Comparison of ENCODE assay signal across 15 cellular contexts in genomic region chr15:52378746-52379394, GRCh38.
DNase-seq lines count a peak whose midpoint lies in the region; ATAC-seq, FAIRE-seq and TF ChIP-seq lines count a peak whose summit lies in the region.
"Had no signal": no experiment of that assay in that cellular context is flagged by ENCODE, and none has a peak within 500 bp of the region (broad histone marks: within the 10 kb centered on the region; RNA-seq: fewer than 3 reads in every experiment).

No MANE protein-coding gene starts in this region.

- TSS peak; percentile 93 for BruUV-seq in GM12878 (replicated peaks; lab: Mats Ljungman, UMichigan)

- no peak overlapping the region for H3K4me3 Mint-ChIP-seq in activated CD8-positive, alpha-beta T cell treated with anti-CD3 and anti-CD28 coated beads for 36 hours
- no peak overlapping the region for H3K4me3 Mint-ChIP-seq in activated CD8-positive, alpha-beta T cell treated with anti-CD3 and anti-CD28 coated beads, Interleukin-2, amount 10 ng/mL, durations not matched to agents 7 days and 5 days

- H3K9me3 Mint-ChIP-seq in activated CD8-positive, alpha-beta T cell treated with anti-CD3 and anti-CD28 coated beads for 36 hours: no peaks in the 10 kb centered on the region
- H3K9me3 Mint-ChIP-seq in activated CD8-positive, alpha-beta T cell treated with anti-CD3 and anti-CD28 coated beads, Interleukin-2, amount 10 ng/mL, durations not matched to agents 7 days and 5 days (ENCODE audit: insufficient read depth): no peaks in the 10 kb centered on the region
- H3K9me3 Mint-ChIP-seq: naive thymus-derived CD8-positive, alpha-beta T cell had no signal

- H3K4me2 ChIP-seq in GM12878 (ENCODE audit: control insufficient read depth, insufficient read depth): peak overlapping the region; percentile 46

- no peaks in the 10 kb centered on the region for H3K27me3 Mint-ChIP-seq in activated CD8-positive, alpha-beta T cell treated with anti-CD3 and anti-CD28 coated beads for 36 hours
- H3K27me3 Mint-ChIP-seq in activated CD8-positive, alpha-beta T cell treated with anti-CD3 and anti-CD28 coated beads, Interleukin-2, amount 10 ng/mL, durations not matched to agents 7 days and 5 days (ENCODE audit: low read depth): no peaks in the 10 kb centered on the region
- H3K27me3 Mint-ChIP-seq: naive thymus-derived CD8-positive, alpha-beta T cell had no signal

- RAD21 ChIA-PET in GM12878 (lab: Charles Lee; ENCODE audit: unreplicated experiment): interaction anchor here (0.8 to 4.4 kb wide), 10 partner anchors 10 to 185 kb away, joined by 3 to 59 read pairs (median 5); partner anchors contain the start of gene MYO5A

- H4K20me1 ChIP-seq in GM12878 (ENCODE audit: control insufficient read depth, insufficient read depth): no peaks in the 10 kb centered on the region

- H2AFZ ChIP-seq in GM12878 (ENCODE audit: control insufficient read depth, low read depth, low read length): peak overlapping the region; percentile 9

- H3K4me3 ChIP-seq in GM12878: 0 out of 2 replicates have a peak overlapping the region, but pooled peaks have one; percentile 22
- H3K4me3 ChIP-seq in upper lobe of left lung: no peak overlapping the region
- H3K4me3 ChIP-seq: uterus had no signal

- peak; percentile 66 for ATAC-seq in activated CD8-positive, alpha-beta T cell treated with anti-CD3 and anti-CD28 coated beads for 36 hours
- no peak for ATAC-seq in activated CD8-positive, alpha-beta T cell treated with anti-CD3 and anti-CD28 coated beads, Interleukin-2, amount 10 ng/mL, durations not matched to agents 7 days and 5 days
- ATAC-seq in GM21381 (IDR thresholded peaks at IDR 0.05; ENCODE audit: unreplicated experiment) (peak; percentile 54), HG03095 (IDR thresholded peaks at IDR 0.05; ENCODE audit: unreplicated experiment) (peak; percentile 47), GM12878 (peak; percentile 68), sciatic nerve (no peak), upper lobe of left lung (ENCODE audit: low FRiP score in 2 of 2) (no peak)
- ATAC-seq: naive thymus-derived CD8-positive, alpha-beta T cell; Panc1 had no signal

- in situ Hi-C loops in GM12878 (cut with MboI): loop anchor here (5.0 kb wide), 1 partner anchor 362 kb away; the partner anchor contains the start of gene MAPK6

- TF ChIP-seq CTCF in activated CD8-positive, alpha-beta T cell treated with anti-CD3 and anti-CD28 coated beads for 36 hours (IDR thresholded peaks at IDR 0.05): no peak
- no peak for TF ChIP-seq CTCF in GM12878 (IDR thresholded peaks at IDR 0.05 in 2 of 3, conservative IDR thresholded peaks at IDR 0.05 in 1 of 3; ENCODE audit: control insufficient read depth in 2 of 3, extremely low read depth in 1 of 3, insufficient read depth in 1 of 3, low read depth in 3 of 3, low read length in 3 of 3)
- no peak for TF ChIP-seq CTCF in upper lobe of left lung (IDR thresholded peaks at IDR 0.05)

- SMC1A ChIA-PET in GM12878 (lab: Charles Lee; ENCODE audit: uncharacterized antibody, unreplicated experiment): interaction anchor here (0.6 to 5.6 kb wide), 18 partner anchors 9 to 483 kb away, joined by 3 to 61 read pairs (median 4); no protein-coding TSS in a partner anchor

- DNase-seq in activated CD8-positive, alpha-beta T cell treated with anti-CD3 and anti-CD28 coated beads for 36 hours: peak; percentile 7
- DNase-seq in activated CD8-positive, alpha-beta T cell treated with anti-CD3 and anti-CD28 coated beads, Interleukin-2, amount 10 ng/mL, durations not matched to agents 7 days and 5 days: no peak
- DNase-seq in GM12878 (ENCODE audit: low read depth, low spot score) (peak; percentile 77), Kasumi-1 (lab: John Stamatoyannopoulos, UW) (no peak), sciatic nerve (ENCODE audit: low spot score) (no peak), upper lobe of left lung (no peak)
- DNase-seq: amygdala; naive thymus-derived CD8-positive, alpha-beta T cell; NCI-H1436; uterus; WERI-Rb-1 had no signal

- H3K79me2 ChIP-seq in GM12878 (ENCODE audit: control insufficient read depth, insufficient read depth, low read length): no peaks in the 10 kb centered on the region; the same call in 1 of the 2 replicates

- H3K27ac Mint-ChIP-seq in activated CD8-positive, alpha-beta T cell treated with anti-CD3 and anti-CD28 coated beads for 36 hours: peak overlapping the region; percentile 66
- H3K27ac Mint-ChIP-seq in activated CD8-positive, alpha-beta T cell treated with anti-CD3 and anti-CD28 coated beads, Interleukin-2, amount 10 ng/mL, durations not matched to agents 7 days and 5 days: no peak overlapping the region
- H3K27ac Mint-ChIP-seq: naive thymus-derived CD8-positive, alpha-beta T cell had no signal

- H3K36me3 ChIP-seq in GM12878 (ENCODE audit: control insufficient read depth in 2 of 2, insufficient read depth in 2 of 2, low read length in 1 of 2): peaks cover 3 to 6% of the 10 kb centered on the region in 2 experiments; a peak in 3 of 4 replicates
- peaks cover 7 to 70% (median 10%) of the 10 kb centered on the region in 4 donors for H3K36me3 ChIP-seq in upper lobe of left lung
- H3K36me3 ChIP-seq: uterus had no signal

- POLR2A ChIA-PET in activated CD8-positive, alpha-beta T cell treated with anti-CD3 and anti-CD28 coated beads for 36 hours (lab: Charles Lee): no interaction called here
- POLR2A ChIA-PET in activated CD8-positive, alpha-beta T cell treated with anti-CD3 and anti-CD28 coated beads, Interleukin-2, amount 10 ng/mL, durations not matched to agents 7 days and 5 days (lab: Charles Lee): no interaction called here
- POLR2A ChIA-PET in GM12878 (lab: Charles Lee): interaction anchor here (0.6 to 2.2 kb wide), 6 partner anchors 9 to 168 kb away, joined by 3 to 16 read pairs (median 8); no protein-coding TSS in a partner anchor

- TF ChIP-seq EP300 in GM12878 (IDR thresholded peaks at IDR 0.05; ENCODE audit: borderline replicate concordance in 1 of 2, control insufficient read depth in 1 of 2, low read depth in 2 of 2, low read length in 2 of 2) (peak; percentile 49; a peak in 2 of 4 replicates), upper lobe of left lung (IDR thresholded peaks at IDR 0.05) (no peak)

- TF ChIP-seq POLR2A in GM12878 (IDR thresholded peaks at IDR 0.05; ENCODE audit: low read depth, low read length) (no peak), upper lobe of left lung (IDR thresholded peaks at IDR 0.05) (no peak)

- peaks cover 23% of the 10 kb centered on the region for H3K4me1 Mint-ChIP-seq in activated CD8-positive, alpha-beta T cell treated with anti-CD3 and anti-CD28 coated beads for 36 hours (ENCODE audit: low read depth)
- no peaks in the 10 kb centered on the region for H3K4me1 Mint-ChIP-seq in activated CD8-positive, alpha-beta T cell treated with anti-CD3 and anti-CD28 coated beads, Interleukin-2, amount 10 ng/mL, durations not matched to agents 7 days and 5 days (ENCODE audit: low read depth)
- H3K4me1 Mint-ChIP-seq: naive thymus-derived CD8-positive, alpha-beta T cell had no signal

- peak overlapping the region; percentile 98 for H3K27ac ChIP-seq in GM12878 (ENCODE audit: control insufficient read depth, insufficient read depth)
- no peak overlapping the region for H3K27ac ChIP-seq in upper lobe of left lung
- H3K27ac ChIP-seq: uterus, WERI-Rb-1 had no signal

- TF ChIP-seq RAD21 in GM12878 (IDR thresholded peaks at IDR 0.05; ENCODE audit: insufficient read depth, low read depth, low read length): 0 out of 2 replicates have a peak, but pooled peaks have one; percentile 3

- H3K36me3 Mint-ChIP-seq in activated CD8-positive, alpha-beta T cell treated with anti-CD3 and anti-CD28 coated beads for 36 hours (ENCODE audit: low read depth): peaks cover 25% of the 10 kb centered on the region
- H3K36me3 Mint-ChIP-seq in activated CD8-positive, alpha-beta T cell treated with anti-CD3 and anti-CD28 coated beads, Interleukin-2, amount 10 ng/mL, durations not matched to agents 7 days and 5 days (ENCODE audit: low read depth): peaks cover 54% of the 10 kb centered on the region

- H3K4me1 ChIP-seq in GM12878 (ENCODE audit: control insufficient read depth, insufficient read depth, low read length) (peaks cover 47% of the 10 kb centered on the region), upper lobe of left lung (no peaks in the 10 kb centered on the region)
- H3K4me1 ChIP-seq: uterus had no signal

- intact Hi-C loops in activated CD8-positive, alpha-beta T cell treated with anti-CD3 and anti-CD28 coated beads for 36 hours (cut with micrococcal nuclease): no loop called here
- intact Hi-C loops in GM12878 (cut with micrococcal nuclease; ENCODE audit: unreplicated experiment): loop anchor here (2.0 to 5.0 kb wide), 3 partner anchors 88 to 188 kb away; partner anchors contain the start of genes ARPP19 and MYO5A
- intact Hi-C loops in sciatic nerve (cut with DNase I): no loop called here

- no peak for FAIRE-seq in GM12878 (lab: Jason Lieb, UNC)
- FAIRE-seq: endometrium had no signal

- CTCF ChIA-PET in activated CD8-positive, alpha-beta T cell treated with anti-CD3 and anti-CD28 coated beads for 36 hours (lab: Charles Lee): interaction anchor here (1.0 kb wide), 1 partner anchor 85 kb away, joined by 6 read pairs; no protein-coding TSS in a partner anchor
- CTCF ChIA-PET in activated CD8-positive, alpha-beta T cell treated with anti-CD3 and anti-CD28 coated beads, Interleukin-2, amount 10 ng/mL, durations not matched to agents 7 days and 5 days (lab: Charles Lee): interaction anchor here (1.5 kb wide), 1 partner anchor 35 kb away, joined by 5 read pairs; no protein-coding TSS in a partner anchor
- CTCF ChIA-PET in GM12878 (lab: Yijun Ruan, JAX): interaction anchor here (0.6 to 4.8 kb wide), 8 partner anchors 9 to 352 kb away, joined by 3 to 46 read pairs (median 4); no protein-coding TSS in a partner anchor

- WGBS in GM12878 (ENCODE audit: insufficient coverage, insufficient replicate concordance, low lambda C conversion rate, missing lambda C conversion rate): under 1% methylated on average over 6 of the region's 6 CpGs
- WGBS in upper lobe of left lung, 2 donors: 76 to 89% methylated on average over 6 of the region's 6 CpGs

- peak overlapping the region; percentile 62 for H3K9ac ChIP-seq in GM12878 (ENCODE audit: control insufficient read depth, insufficient read depth, low read length)

- no peaks in the 10 kb centered on the region; the same call in 2 of the 3 replicates for H3K9me3 ChIP-seq in GM12878 (replicated peaks; ENCODE audit: control insufficient read depth, insufficient read depth, low read length)
- no peaks in the 10 kb centered on the region for H3K9me3 ChIP-seq in upper lobe of left lung
- H3K9me3 ChIP-seq: uterus had no signal

- no peaks in the 10 kb centered on the region for H3K27me3 ChIP-seq in GM12878 (replicated peaks in 1 of 2; ENCODE audit: control insufficient read depth in 2 of 2, insufficient read depth in 2 of 2, low read length in 1 of 2)
- H3K27me3 ChIP-seq in upper lobe of left lung: no peaks in the 10 kb centered on the region
- H3K27me3 ChIP-seq: uterus had no signal

Comparison
In these comparisons a context has a peak if more than half of its experiments do, and no peak if none do; other contexts are left out.
1. ATAC-seq: peak in activated CD8-positive, alpha-beta T cell treated with anti-CD3 and anti-CD28 coated beads for 36 hours (single experiment), GM21381 (single experiment), HG03095 (single experiment) and GM12878 (single experiment); none in activated CD8-positive, alpha-beta T cell treated with anti-CD3 and anti-CD28 coated beads, Interleukin-2, amount 10 ng/mL, durations not matched to agents 7 days and 5 days (single experiment), sciatic nerve (single experiment) and upper lobe of left lung (0 of 2).
2. DNase-seq: peak in activated CD8-positive, alpha-beta T cell treated with anti-CD3 and anti-CD28 coated beads for 36 hours (single experiment) and GM12878 (single experiment); none in activated CD8-positive, alpha-beta T cell treated with anti-CD3 and anti-CD28 coated beads, Interleukin-2, amount 10 ng/mL, durations not matched to agents 7 days and 5 days (single experiment), Kasumi-1 (0 of 2), sciatic nerve (single experiment) and upper lobe of left lung (0 of 2).